Comparison of ENCODE assay signal across 36 cellular contexts in the genomic region with DNA sequence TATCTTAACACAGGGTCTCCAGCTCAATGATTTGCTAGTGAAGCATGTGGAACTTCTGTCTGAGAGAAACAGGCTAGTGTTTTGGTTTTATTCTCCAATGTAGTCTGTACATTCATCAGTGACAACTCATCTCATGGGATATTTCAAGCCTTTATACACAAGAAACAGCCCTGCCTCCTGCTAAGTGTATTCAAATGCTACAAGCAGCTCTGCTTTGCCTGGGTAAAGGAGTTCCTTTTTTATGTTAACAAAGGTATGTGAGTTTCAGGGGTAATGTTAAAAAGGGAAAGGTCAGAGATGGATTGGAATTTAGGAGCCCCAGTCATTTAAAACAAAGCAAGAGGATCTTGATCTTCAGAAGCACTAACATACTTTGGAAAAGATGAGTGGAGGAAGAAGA.
DNase-seq lines count a peak whose midpoint lies in the region; ATAC-seq, FAIRE-seq and TF ChIP-seq lines count a peak whose summit lies in the region.
"Had no signal": no experiment of that assay in that cellular context is flagged by ENCODE, and none has a peak within 500 bp of the region (broad histone marks: within the 10 kb centered on the region; RNA-seq: fewer than 3 reads in every experiment).

No MANE protein-coding gene starts in this region.

- H3K27ac ChIP-seq in iPS DF 6.9 (ENCODE audit: low read length) = no peak overlapping the region
- peak overlapping the region; percentile 48 for H3K27ac ChIP-seq in neural cell (ENCODE audit: low read length)
- no peak overlapping the region for H3K27ac ChIP-seq in spleen
- H3K27ac ChIP-seq: pancreas, PC-9, uterus had no signal

- no peaks in the 10 kb centered on the region for H3F3A ChIP-seq in neural cell (ENCODE audit: insufficient read depth, low read length, poor library complexity, severe bottlenecking)

- H4K20me1 ChIP-seq in neural cell (ENCODE audit: insufficient read depth) = no peaks in the 10 kb centered on the region

- peak; percentile 53 for TF ChIP-seq EP300 in neural cell (conservative IDR thresholded peaks at IDR 0.05; ENCODE audit: poor library complexity, severe bottlenecking)

- ATAC-seq in GM19467 (IDR thresholded peaks at IDR 0.05; ENCODE audit: unreplicated experiment) = no peak
- ATAC-seq: activated CD4-positive, CD25-positive, alpha-beta regulatory T cell treated with anti-CD3 and anti-CD28 coated beads, Interleukin-2, amount 50 U/mL, for 24 hours; activated CD8-positive, alpha-beta memory T cell treated with anti-CD3 and anti-CD28 coated beads, Interleukin-2, amount 10 ng/mL, durations not matched to agents 7 days and 5 days; natural killer cell treated with Interleukin-12 subunit alpha and Interleukin-12 subunit beta and Interleukin-15 and Interleukin-18, amount 100 ng/mL, for 72 hours; pancreas; SK-N-SH treated with all-trans-retinoic acid at 6 μM for 48 hours; stimulated activated naive CD8-positive, alpha-beta T cell treated with anti-CD3 and anti-CD28 coated beads, Interleukin-15, Interleukin-2, amounts not matched to agents 100 U/mL and 50 U/mL, for 24 hours had no signal

- intact Hi-C loops in spleen (cut with DNase I; ENCODE audit: low total_unique reads) = no loop called here

- no peak for TF ChIP-seq POLR2A in spleen (IDR thresholded peaks at IDR 0.05)

- no peak overlapping the region for H3K9ac ChIP-seq in neural cell (ENCODE audit: low read length)

- no peak overlapping the region; the same call in 1 of the 2 replicates for H3K4me3 ChIP-seq in iPS DF 6.9 (ENCODE audit: low read length)
- peak overlapping the region; percentile 24 for H3K4me3 ChIP-seq in neural cell (ENCODE audit: low read length)
- H3K4me3 ChIP-seq in spleen = no peak overlapping the region
- H3K4me3 ChIP-seq: lung, pancreas, PC-9, uterus had no signal

- DNase-seq in ELF-1 (ENCODE audit: low read depth, low spot score) (peak; percentile 71), HuH-7.5 (ENCODE audit: low spot score) (peak; percentile 2), iPS DF 6.9 (ENCODE audit: low read depth, low spot score) (peak; percentile 47), spleen (no peak), HTR-8/SVneo (ENCODE audit: insufficient read length, low spot score) (no peak), RPMI8226 (no peak)
- DNase-seq: activated CD4-positive, alpha-beta T cell treated with anti-CD3 and anti-CD28 coated beads, Interleukin-2, amount 50 U/mL, for 4 hours; activated CD8-positive, alpha-beta memory T cell treated with anti-CD3 and anti-CD28 coated beads, Interleukin-2, amount 10 ng/mL, durations not matched to agents 7 days and 5 days; activated gamma-delta T cell treated with Interleukin-2 at 50 U/mL for 16 hours; activated naive CD8-positive, alpha-beta T cell treated with anti-CD3 and anti-CD28 coated beads, Interleukin-2, amount 10 ng/mL, durations not matched to agents 7 days and 5 days; activated T-cell treated with anti-CD3 and anti-CD28 coated beads, Interleukin-2, amount 50 U/mL, for 48 hours; central memory CD4-positive, alpha-beta T cell; cortex of kidney; DND-41; effector memory CD4-positive, alpha-beta T cell; hypothalamus; NCI-H1930; NCI-H526 treated with DMSO at 0.1 percent for 48 hours; NK-92 treated with Interleukin-12 subunit alpha and Interleukin-12 subunit beta, amount 100 ng/mL, for 24 hours; pancreas; PC-9; Right ventricle myocardium superior; small intestine; stimulated activated CD4-positive, alpha-beta T cell treated with anti-CD3 and anti-CD28 coated beads, Interleukin-1b, Interleukin-23, amount 100 ng/mL, for 48 hours; stimulated activated naive CD8-positive, alpha-beta T cell treated with anti-CD3 and anti-CD28 coated beads, Interleukin-15, Interleukin-2, amounts not matched to agents 100 U/mL and 50 U/mL, for 24 hours; T-helper 2 cell; uterus had no signal

- TF ChIP-seq RAD21 in neural cell (conservative IDR thresholded peaks at IDR 0.05) = no peak

- no peak for FAIRE-seq in HTR-8/SVneo (lab: Jason Lieb, UNC)
- FAIRE-seq: A204.1, astrocyte, GM18507, pancreas, small intestine had no signal

- no peak for TF ChIP-seq CTCF in neural cell (IDR thresholded peaks at IDR 0.05; ENCODE audit: poor library complexity, severe bottlenecking)
- TF ChIP-seq CTCF in spleen (IDR thresholded peaks at IDR 0.05 in 8 of 11, conservative IDR thresholded peaks at IDR 0.05 in 3 of 11) = no peak

- no peaks in the 10 kb centered on the region for H3K79me2 ChIP-seq in neural cell (replicated peaks; ENCODE audit: insufficient read depth, low read length)

- H3K4me2 ChIP-seq in neural cell (ENCODE audit: low read length) = peak overlapping the region; percentile 38
- H3K4me2 ChIP-seq: PC-9 had no signal

- no peaks in the 10 kb centered on the region for H3K9me3 ChIP-seq in iPS DF 6.9 (ENCODE audit: control insufficient read depth, insufficient read depth, low read length)
- H3K9me3 ChIP-seq in neural cell (ENCODE audit: low read length) = peaks cover 4% of the 10 kb centered on the region
- H3K9me3 ChIP-seq in spleen = peaks cover 0 to 5% (median 2%) of the 10 kb centered on the region in 8 donors
- H3K9me3 ChIP-seq: pancreas, uterus had no signal

- H2AFZ ChIP-seq in neural cell (ENCODE audit: low read depth, low read length) = peak overlapping the region; percentile 28
- H2AFZ ChIP-seq: PC-9 had no signal

- H3K36me3 ChIP-seq in iPS DF 6.9 (ENCODE audit: control insufficient read depth, insufficient read depth, low read length) (no peaks in the 10 kb centered on the region), neural cell (ENCODE audit: insufficient read depth, low read length) (no peaks in the 10 kb centered on the region), spleen (no peaks in the 10 kb centered on the region)
- H3K36me3 ChIP-seq: pancreas, uterus had no signal

- H3K9me2 ChIP-seq in neural cell (ENCODE audit: insufficient read depth, low read length) = no peaks in the 10 kb centered on the region

- H3K4me1 ChIP-seq in iPS DF 6.9 (ENCODE audit: control insufficient read depth, insufficient read depth, low read length) = 0 out of 2 replicates have a peak, but pooled peaks cover 1% of the 10 kb centered on the region
- no peaks in the 10 kb centered on the region for H3K4me1 ChIP-seq in spleen
- H3K4me1 ChIP-seq: pancreas, uterus had no signal

- no peaks in the 10 kb centered on the region for H3K27me3 ChIP-seq in iPS DF 6.9 (ENCODE audit: control insufficient read depth, insufficient read depth, low read length)
- H3K27me3 ChIP-seq in neural cell (ENCODE audit: insufficient read depth, low read depth, low read length) = no peaks in the 10 kb centered on the region
- no peaks in the 10 kb centered on the region for H3K27me3 ChIP-seq in spleen (replicated peaks in 1 of 7)
- H3K27me3 ChIP-seq: pancreas, uterus had no signal

TF ChIP-seq in neural cell, 6 proteins besides CTCF, POLR2A, EP300 and RAD21:
- peak; percentile 15 for TF ChIP-seq SMC3 (conservative IDR thresholded peaks at IDR 0.05; ENCODE audit: poor library complexity)
- TF ChIP-seq EZH2 (IDR thresholded peaks at IDR 0.05; ENCODE audit: borderline replicate concordance, insufficient read depth, low read length, poor library complexity, severe bottlenecking) = no peak
- no peak for TF ChIP-seq MXI1 (conservative IDR thresholded peaks at IDR 0.05; ENCODE audit: poor library complexity, severe bottlenecking)
- no peak for TF ChIP-seq POLR2AphosphoS5 (IDR thresholded peaks at IDR 0.05)
- TF ChIP-seq, protein P1, sequence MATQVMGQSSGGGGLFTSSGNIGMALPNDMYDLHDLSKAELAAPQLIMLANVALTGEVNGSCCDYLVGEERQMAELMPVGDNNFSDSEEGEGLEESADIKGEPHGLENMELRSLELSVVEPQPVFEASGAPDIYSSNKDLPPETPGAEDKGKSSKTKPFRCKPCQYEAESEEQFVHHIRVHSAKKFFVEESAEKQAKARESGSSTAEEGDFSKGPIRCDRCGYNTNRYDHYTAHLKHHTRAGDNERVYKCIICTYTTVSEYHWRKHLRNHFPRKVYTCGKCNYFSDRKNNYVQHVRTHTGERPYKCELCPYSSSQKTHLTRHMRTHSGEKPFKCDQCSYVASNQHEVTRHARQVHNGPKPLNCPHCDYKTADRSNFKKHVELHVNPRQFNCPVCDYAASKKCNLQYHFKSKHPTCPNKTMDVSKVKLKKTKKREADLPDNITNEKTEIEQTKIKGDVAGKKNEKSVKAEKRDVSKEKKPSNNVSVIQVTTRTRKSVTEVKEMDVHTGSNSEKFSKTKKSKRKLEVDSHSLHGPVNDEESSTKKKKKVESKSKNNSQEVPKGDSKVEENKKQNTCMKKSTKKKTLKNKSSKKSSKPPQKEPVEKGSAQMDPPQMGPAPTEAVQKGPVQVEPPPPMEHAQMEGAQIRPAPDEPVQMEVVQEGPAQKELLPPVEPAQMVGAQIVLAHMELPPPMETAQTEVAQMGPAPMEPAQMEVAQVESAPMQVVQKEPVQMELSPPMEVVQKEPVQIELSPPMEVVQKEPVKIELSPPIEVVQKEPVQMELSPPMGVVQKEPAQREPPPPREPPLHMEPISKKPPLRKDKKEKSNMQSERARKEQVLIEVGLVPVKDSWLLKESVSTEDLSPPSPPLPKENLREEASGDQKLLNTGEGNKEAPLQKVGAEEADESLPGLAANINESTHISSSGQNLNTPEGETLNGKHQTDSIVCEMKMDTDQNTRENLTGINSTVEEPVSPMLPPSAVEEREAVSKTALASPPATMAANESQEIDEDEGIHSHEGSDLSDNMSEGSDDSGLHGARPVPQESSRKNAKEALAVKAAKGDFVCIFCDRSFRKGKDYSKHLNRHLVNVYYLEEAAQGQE (IDR thresholded peaks at IDR 0.05; ENCODE audit: borderline replicate concordance) = peak; percentile 23
- no peak for TF ChIP-seq TAF1 (IDR thresholded peaks at IDR 0.05; ENCODE audit: low read depth)
TF ChIP-seq in neural cell: peak in this region for 2.

Comparison
In these comparisons a context has a peak if more than half of its experiments do, and no peak if none do; other contexts are left out.
1. DNase-seq: peak in ELF-1 (single experiment), HuH-7.5 (single experiment) and iPS DF 6.9 (single experiment); none in spleen (single experiment), HTR-8/SVneo (single experiment) and RPMI8226 (single experiment).